Comparison of ENCODE assay signal across 8 cellular contexts in genomic region chr22:43151251-43152000, GRCh38. TPM values are rescaled to one million over a fixed set of nuclear protein-coding genes. Genes with fewer than 3 reads are reported as not detected.
DNase-seq lines count a peak whose midpoint lies in the region; ATAC-seq and TF ChIP-seq lines count a peak whose summit lies in the region.

TSPO (plus strand) TSS chr22:43151559; CDS start chr22:43159239, 7,680 bp downstream.

- H3K79me2 ChIP-seq in DND-41 (ENCODE audit: insufficient read depth, low read length) (no peaks in the 10 kb centered on the region), KMS-11 (ENCODE audit: insufficient read depth, low read depth) (peaks cover 4% of the 10 kb centered on the region; the same call in 1 of the 2 replicates)

- peak within 1 kb of the TSS; percentile 59 for H3K4me2 ChIP-seq in DND-41 (ENCODE audit: insufficient read depth, low read length)
- H3K4me2 ChIP-seq in KMS-11 = peak within 1 kb of the TSS; percentile 73

- H3K4me1 ChIP-seq in DND-41 (ENCODE audit: insufficient read depth, low read length) (peaks cover 19% of the 10 kb centered on the region), KMS-11 (ENCODE audit: low read depth, poor library complexity, severe bottlenecking) (peaks cover 37% of the 10 kb centered on the region), colonic mucosa (peaks cover 5% of the 10 kb centered on the region)

- H2AFZ ChIP-seq in DND-41 (ENCODE audit: low read depth, low read length) = peak within 1 kb of the TSS; percentile 36; the same call in 1 of the 2 replicates
- peak within 1 kb of the TSS; percentile 90 for H2AFZ ChIP-seq in KMS-11 (ENCODE audit: low read depth)

- H3K27me3 ChIP-seq in DND-41 (ENCODE audit: insufficient read depth, low read length, poor library complexity) = peaks cover 27% of the 10 kb centered on the region
- no peaks in the 10 kb centered on the region for H3K27me3 ChIP-seq in KMS-11 (ENCODE audit: insufficient read depth, low read depth)
- H3K27me3 ChIP-seq in colonic mucosa = no peaks in the 10 kb centered on the region

- no peak within 1 kb of the TSS for H3K27ac ChIP-seq in DND-41 (ENCODE audit: low read length)
- H3K27ac ChIP-seq in KMS-11 = peak within 1 kb of the TSS; percentile 31; the same call in 1 of the 2 replicates
- peak within 1 kb of the TSS; percentile 93 for H3K27ac ChIP-seq in colonic mucosa

- H3K36me3 ChIP-seq in DND-41 (ENCODE audit: insufficient read depth, low read length) = no peaks in the 10 kb centered on the region
- H3K36me3 ChIP-seq in KMS-11 (ENCODE audit: insufficient read depth) = no peaks in the 10 kb centered on the region
- no peaks in the 10 kb centered on the region for H3K36me3 ChIP-seq in colonic mucosa

- DNase-seq in DND-41 = peak; percentile 32
- peak; percentile 51 to 60 for DNase-seq in activated CD4-positive, alpha-beta T cell treated with anti-CD3 and anti-CD28 coated beads for 4 hours
- peak; percentile 86 for DNase-seq in colonic mucosa
- peak; percentile 58 for DNase-seq in kidney tubule cell (ENCODE audit: low spot score)
- DNase-seq in stimulated activated CD4-positive, alpha-beta T cell treated with anti-CD3 and anti-CD28 coated beads, Interleukin-15, amount 100 ng/mL, for 1 hour (ENCODE audit: low read depth in 1 of 2, low spot score in 1 of 2) = peak; percentile 31 to 58
- DNase-seq in cerebellar nuclear complex (lab: John Stamatoyannopoulos, UW) = no peak

- intact Hi-C loops in colonic mucosa (cut with DNase I) = no loop called here

- ATAC-seq in DND-41 (ENCODE audit: insufficient read depth, low read depth) = peak; percentile 40; the same call in 2 of the 3 replicates
- ATAC-seq in HG02852 (IDR thresholded peaks at IDR 0.05; ENCODE audit: unreplicated experiment) = no peak

- H3K4me3 ChIP-seq in DND-41 (ENCODE audit: low read depth in 1 of 2, low read length in 2 of 2) (peak within 1 kb of the TSS in 1 of 2 experiments; percentile 48; a peak in 2 of 4 replicates), KMS-11 (IDR thresholded peaks at IDR 0.05; ENCODE audit: insufficient read depth, low read depth, low read length) (no peak within 1 kb of the TSS), colonic mucosa (peak within 1 kb of the TSS; percentile 83)

- H3K9ac ChIP-seq in DND-41 (ENCODE audit: low read depth, low read length) (peak within 1 kb of the TSS; percentile 41; the same call in 1 of the 2 replicates), KMS-11 (peak within 1 kb of the TSS; percentile 66), colonic mucosa (ENCODE audit: low read depth in 2 of 2, low read length in 2 of 2) (peak within 1 kb of the TSS; percentile 97)

- TF ChIP-seq CTCF in DND-41 (IDR thresholded peaks at IDR 0.05; ENCODE audit: borderline replicate concordance, extremely low read depth, low read length, poor library complexity, severe bottlenecking) (no peak), KMS-11 (conservative IDR thresholded peaks at IDR 0.05; ENCODE audit: low read depth, low read length) (no peak), colonic mucosa (IDR thresholded peaks at IDR 0.05) (no peak)

- peaks cover 5% of the 10 kb centered on the region for H4K20me1 ChIP-seq in DND-41 (ENCODE audit: insufficient read depth, low read length)
- no peaks in the 10 kb centered on the region for H4K20me1 ChIP-seq in KMS-11 (ENCODE audit: insufficient read depth)

- H3K9me3 ChIP-seq in DND-41 (ENCODE audit: insufficient read depth, low read length, severe bottlenecking) (no peaks in the 10 kb centered on the region), colonic mucosa (no peaks in the 10 kb centered on the region)

RNA-seq across cellular contexts. Expression of gene TSPO, which starts in this region (rescaled TPM):
- total RNA-seq in colonic mucosa = 100 to 1,000 TPM; 266 to 426 TPM

Comparison
In these comparisons a context has a peak if more than half of its experiments do, and no peak if none do; other contexts are left out.
1. DNase-seq: peak in DND-41 (single experiment), activated CD4-positive, alpha-beta T cell treated with anti-CD3 and anti-CD28 coated beads for 4 hours (2 of 2), colonic mucosa (single experiment), kidney tubule cell (single experiment) and stimulated activated CD4-positive, alpha-beta T cell treated with anti-CD3 and anti-CD28 coated beads, Interleukin-15, amount 100 ng/mL, for 1 hour (2 of 2); none in cerebellar nuclear complex (0 of 2).
2. H3K9ac ChIP-seq: peak in every context shown above with its lines; median percentile 97 in colonic mucosa; 66 in KMS-11; 41 in DND-41.